Comparison of ENCODE assay signal across 13 cellular contexts in genomic region chr10:131650771-131651673, GRCh38.
DNase-seq lines count a peak whose midpoint lies in the region; ATAC-seq and TF ChIP-seq lines count a peak whose summit lies in the region.
"Had no signal": no experiment of that assay in that cellular context is flagged by ENCODE, and none has a peak within 500 bp of the region (broad histone marks: within the 10 kb centered on the region; RNA-seq: fewer than 3 reads in every experiment).

No MANE protein-coding gene starts in this region.

- no peak for TF ChIP-seq CTCF in H9 (conservative IDR thresholded peaks at IDR 0.05)
- TF ChIP-seq CTCF in brain (conservative IDR thresholded peaks at IDR 0.05), result no peak
- no peak for TF ChIP-seq CTCF in progenitor cell of endocrine pancreas (IDR thresholded peaks at IDR 0.05; ENCODE audit: unreplicated experiment)

- H3K18ac ChIP-seq in H9 (ENCODE audit: insufficient read length, low read depth, low read length), result no peak overlapping the region

- no peak overlapping the region for H3K27ac ChIP-seq in H9 (ENCODE audit: insufficient read length, low read depth, low read length)
- H3K27ac ChIP-seq: SK-N-MC had no signal

- no peak overlapping the region for H2BK120ac ChIP-seq in H9 (ENCODE audit: low read depth, low read length, poor library complexity, severe bottlenecking)

- no peak overlapping the region for H3K4ac ChIP-seq in H9 (ENCODE audit: low read depth, low read length)

- H2AK5ac ChIP-seq in H9 (ENCODE audit: insufficient read length, low read length), result no peak overlapping the region

- H3K79me2 ChIP-seq in H9 (ENCODE audit: insufficient read depth, low read length), result no peaks in the 10 kb centered on the region

- DNase-seq in H9 (no peak), left lobe of liver (ENCODE audit: low spot score) (peak; percentile 28), progenitor cell of endocrine pancreas (ENCODE audit: low spot score, unreplicated experiment) (peak; percentile 7), NCI-H1105 (lab: John Stamatoyannopoulos, UW) (no peak), foreskin melanocyte (no peak)
- DNase-seq: DMS53, NCI-H2029 treated with DMSO at 0.1 percent for 48 hours, NCI-H510A treated with DMSO at 0.1 percent for 48 hours had no signal

- H2BK5ac ChIP-seq in H9 (ENCODE audit: insufficient read length, low read length), result no peak overlapping the region

- no peak overlapping the region for H2BK15ac ChIP-seq in H9 (ENCODE audit: low read depth, low read length)

- ATAC-seq in left lobe of liver (no peak), GM19455 (IDR thresholded peaks at IDR 0.05; ENCODE audit: unreplicated experiment) (no peak), GM18870 (IDR thresholded peaks at IDR 0.05; ENCODE audit: unreplicated experiment) (no peak)
- ATAC-seq: HCT116 had no signal

- H3K4me3 Mint-ChIP-seq in H9, result peak overlapping the region; percentile 4 to 9; a peak in 3 of 5 replicates
- peak overlapping the region in 4 of 5 experiments; percentile 17 to 59 (median 36) for H3K4me3 Mint-ChIP-seq in brain
- H3K4me3 Mint-ChIP-seq in progenitor cell of endocrine pancreas (ENCODE audit: low read depth), result no peak overlapping the region

- H2BK12ac ChIP-seq in H9 (ENCODE audit: insufficient read length, low read depth, low read length), result no peak overlapping the region

- no peak overlapping the region for H2BK20ac ChIP-seq in H9 (ENCODE audit: low read depth, low read length, poor library complexity, severe bottlenecking)

- no peak overlapping the region for H4K91ac ChIP-seq in H9 (ENCODE audit: insufficient read length, low read depth, low read length)

- no CpG with 5 or more reads among the region's 23 CpGs for WGBS in H9 (ENCODE audit: extremely low coverage, insufficient read length, low lambda C conversion rate)

- peak overlapping the region; percentile 14 for H3K4me2 ChIP-seq in H9 (ENCODE audit: insufficient read depth, insufficient read length, low read length)

- no peaks in the 10 kb centered on the region for H3K27me3 ChIP-seq in H9 (ENCODE audit: insufficient read depth, low read length)

- no peaks in the 10 kb centered on the region for H3K79me1 ChIP-seq in H9 (ENCODE audit: insufficient read depth, low read depth, low read length, poor library complexity, severe bottlenecking)

- peaks cover 9% of the 10 kb centered on the region; the same call in 1 of the 2 replicates for H3K4me1 ChIP-seq in H9 (ENCODE audit: insufficient read depth, low read length)

- peaks cover 0 to 3% of the 10 kb centered on the region in 2 experiments; a peak in 2 of 5 replicates for H3K9me3 Mint-ChIP-seq in H9
- H3K9me3 Mint-ChIP-seq in brain, result peaks cover 0 to 10% (median 4%) of the 10 kb centered on the region in 5 experiments
- H3K9me3 Mint-ChIP-seq in progenitor cell of endocrine pancreas (ENCODE audit: low read depth), result no peaks in the 10 kb centered on the region

- H3K23me2 ChIP-seq in H9 (ENCODE audit: insufficient read length, low read depth, low read length, poor library complexity, severe bottlenecking), result no peaks in the 10 kb centered on the region

- no peaks in the 10 kb centered on the region for H3K9me3 ChIP-seq in H9 (ENCODE audit: control insufficient read depth, low read depth, low read length)

- no peak overlapping the region for H3K23ac ChIP-seq in H9 (ENCODE audit: insufficient read length, low read depth, low read length)

- no peak overlapping the region for H4K8ac ChIP-seq in H9 (replicated peaks; ENCODE audit: insufficient read length, low read depth, low read length)

- no peak overlapping the region for H2AFZ ChIP-seq in H9 (ENCODE audit: low read length)

- no peaks in the 10 kb centered on the region for H4K20me1 ChIP-seq in H9 (ENCODE audit: control insufficient read depth, insufficient read depth, insufficient read length)

- H3K27me3 Mint-ChIP-seq in H9 (ENCODE audit: low read depth), result peaks cover 17% of the 10 kb centered on the region
- peaks cover 1% of the 10 kb centered on the region for H3K27me3 Mint-ChIP-seq in brain
- H3K27me3 Mint-ChIP-seq in progenitor cell of endocrine pancreas, result peaks cover 21% of the 10 kb centered on the region

- H3K36me3 Mint-ChIP-seq in H9 (ENCODE audit: insufficient read depth in 1 of 3, low read depth in 3 of 3), result peaks cover 0 to 4% (median 0%) of the 10 kb centered on the region in 3 experiments; a peak in 3 of 7 replicates
- H3K36me3 Mint-ChIP-seq in brain, result no peaks in the 10 kb centered on the region
- H3K36me3 Mint-ChIP-seq in progenitor cell of endocrine pancreas (ENCODE audit: insufficient read depth), result no peaks in the 10 kb centered on the region

- no peak overlapping the region for H3K9ac ChIP-seq in H9 (ENCODE audit: extremely low read depth, insufficient read length, low read length)

- H3T11ph ChIP-seq in H9 (ENCODE audit: low read length), result no peak overlapping the region

- H3K14ac ChIP-seq in H9 (ENCODE audit: insufficient read depth, low read length), result 0 out of 2 replicates have a peak overlapping the region, but pooled peaks have one; percentile 50

- no peak overlapping the region for H4K5ac ChIP-seq in H9 (ENCODE audit: insufficient read length, low read depth, low read length)

- H3K56ac ChIP-seq in H9 (ENCODE audit: insufficient read length, low read depth, low read length), result no peak overlapping the region

- H3K27ac Mint-ChIP-seq in H9 (peak overlapping the region in 1 of 3 experiments; percentile 70; a peak in 2 of 7 replicates), brain (peak overlapping the region in 4 of 5 experiments; percentile 15 to 91 (median 50)), progenitor cell of endocrine pancreas (no peak overlapping the region)

- H3K4me1 Mint-ChIP-seq in H9 (peaks cover 35 to 38% of the 10 kb centered on the region in 2 experiments), brain (peaks cover 69% of the 10 kb centered on the region), progenitor cell of endocrine pancreas (ENCODE audit: low read depth) (peaks cover 14% of the 10 kb centered on the region)

Comparison
In these comparisons a context has a peak if more than half of its experiments do, and no peak if none do; other contexts are left out.
1. DNase-seq: peak in left lobe of liver (single experiment) and progenitor cell of endocrine pancreas (single experiment); none in H9 (single experiment), NCI-H1105 (single experiment) and foreskin melanocyte (single experiment).